Comparison of ENCODE assay signal across 8 cellular contexts in genomic region chr18:75070625-75071483, GRCh38.
DNase-seq lines count a peak whose midpoint lies in the region; ATAC-seq and FAIRE-seq lines count a peak whose summit lies in the region.

No MANE protein-coding gene starts in this region.

- H3K9me2 ChIP-seq in Karpas-422 (replicated peaks; ENCODE audit: insufficient read depth, low read length): no peaks in the 10 kb centered on the region

- peak overlapping the region; percentile 52 for H3K4me2 ChIP-seq in Karpas-422 (ENCODE audit: low read depth, low read length, poor library complexity, severe bottlenecking)

- H2AFZ ChIP-seq in Karpas-422 (ENCODE audit: low read length): peak overlapping the region; percentile 90

- H3K4me3 ChIP-seq in Karpas-422 (ENCODE audit: low read length): peak overlapping the region; percentile 38; the same call in 1 of the 2 replicates

- peaks cover 33 to 60% (median 48%) of the 10 kb centered on the region in 3 donors for H3K4me1 Mint-ChIP-seq in T-cell

- H3K9ac ChIP-seq in Karpas-422 (ENCODE audit: low read length): peak overlapping the region; percentile 47

- no peak overlapping the region for H3K27ac ChIP-seq in Karpas-422 (ENCODE audit: low read length)

- no peaks in the 10 kb centered on the region for H3K27me3 Mint-ChIP-seq in T-cell

- FAIRE-seq in islet of Langerhans (lab: Jason Lieb, UNC): peak; percentile 51

- peaks cover 12% of the 10 kb centered on the region for H3K4me1 ChIP-seq in Karpas-422 (ENCODE audit: low read length)

- CTCF ChIA-PET in T-cell (lab: Charles Lee): no interaction called here

- H3K27ac Mint-ChIP-seq in T-cell: peak overlapping the region; percentile 98 to 99

- POLR2A ChIA-PET in T-cell (lab: Charles Lee): no interaction called here

- no peaks in the 10 kb centered on the region for H3K9me3 ChIP-seq in Karpas-422 (ENCODE audit: low read length)

- H4K20me1 ChIP-seq in Karpas-422 (ENCODE audit: insufficient read depth, low read depth, low read length): no peaks in the 10 kb centered on the region

- H3K36me3 Mint-ChIP-seq in T-cell: peaks cover 23% of the 10 kb centered on the region

- no peaks in the 10 kb centered on the region; the same call in 1 of the 2 replicates for H3K27me3 ChIP-seq in Karpas-422 (ENCODE audit: low read length)

- peak overlapping the region; percentile 82 to 85 (median 85) for H3K4me3 Mint-ChIP-seq in T-cell

- H3K79me2 ChIP-seq in Karpas-422 (ENCODE audit: low read length): no peaks in the 10 kb centered on the region

- peaks cover 4 to 9% (median 8%) of the 10 kb centered on the region in 3 donors for H3K9me3 Mint-ChIP-seq in T-cell

- ATAC-seq in GM21737 (IDR thresholded peaks at IDR 0.05; ENCODE audit: unreplicated experiment) (peak; percentile 82), T-cell (replicated peaks in 1 of 4) (peak; percentile 86 to 89 (median 88))

- DNase-seq in DMS79 treated with DMSO at 0.1 percent for 48 hours (lab: John Stamatoyannopoulos, UW) (peak; percentile 15), Karpas-422 (peak; percentile 74), T-cell (peak; percentile 49 to 77 (median 61)), amniotic epithelial cell (ENCODE audit: low read depth) (peak; percentile 57), HuH-7.5 (ENCODE audit: low spot score) (no peak)
- DNase-seq in stimulated activated CD4-positive, alpha-beta T cell treated with anti-CD3 and anti-CD28 coated beads, Interleukin-1b, Interleukin-23, amount 100 ng/mL, for 4 hours (ENCODE audit: low read depth in 2 of 2): peak; percentile 22 to 42

- H3K36me3 ChIP-seq in Karpas-422 (ENCODE audit: insufficient read depth, low read length): no peaks in the 10 kb centered on the region
